Comparison of ENCODE assay signal across 25 cellular contexts in the genomic region with DNA sequence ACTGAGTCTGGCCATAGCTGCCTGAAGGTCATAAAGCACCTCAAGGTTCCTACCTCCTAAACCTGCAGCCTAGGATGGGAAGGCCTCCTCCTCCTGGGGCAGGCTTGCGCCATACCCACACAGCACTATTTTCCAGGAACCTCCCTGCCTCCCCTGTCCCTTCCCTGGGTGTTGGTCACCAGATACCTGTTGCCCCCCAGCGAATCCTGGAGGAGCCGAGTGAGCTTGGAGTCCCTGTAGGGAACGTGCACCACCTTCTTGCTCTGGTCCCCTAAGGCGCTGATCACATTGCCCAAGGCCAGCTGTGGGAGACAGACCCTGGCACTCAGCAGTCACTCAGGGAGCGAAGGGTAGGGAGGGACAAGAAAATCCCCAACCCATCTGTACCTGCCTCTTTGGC. TPM values are rescaled to one million over a fixed set of nuclear protein-coding genes. Genes with fewer than 3 reads are reported as not detected.
DNase-seq lines count a peak whose midpoint lies in the region; ATAC-seq and TF ChIP-seq lines count a peak whose summit lies in the region.
"Had no signal": no experiment of that assay in that cellular context is flagged by ENCODE, and none has a peak within 500 bp of the region (broad histone marks: within the 10 kb centered on the region; RNA-seq: fewer than 3 reads in every experiment).

No MANE protein-coding gene starts in this region.

- in situ Hi-C loops in GM23248 (cut with MboI) = no loop called here

- H4K20me1 ChIP-seq in PC-3 (ENCODE audit: low read length) = no peaks in the 10 kb centered on the region
- H4K20me1 ChIP-seq in GM23248 (ENCODE audit: insufficient read depth) = no peaks in the 10 kb centered on the region

- no peak overlapping the region for H3K27ac ChIP-seq in CD4-positive, alpha-beta memory T cell (ENCODE audit: low read depth, low read length)
- H3K27ac ChIP-seq in PC-3 (ENCODE audit: low read length) (no peak overlapping the region), GM23248 (no peak overlapping the region)
- H3K27ac ChIP-seq: 22Rv1; A549; BLaER1 treated with 17β-estradiol and CSF1 and Interleukin-3, amounts not matched to agents 10 nM and 100 nM; C4-2B had no signal

- no peak for DNase-seq in activated CD4-positive, alpha-beta memory T cell treated with anti-CD3 and anti-CD28 coated beads for 36 hours
- no peak for DNase-seq in activated CD4-positive, alpha-beta memory T cell treated with anti-CD3 and anti-CD28 coated beads, Interleukin-2, amount 10 ng/mL, durations not matched to agents 7 days and 5 days
- DNase-seq in CD4-positive, alpha-beta memory T cell = no peak
- no peak for DNase-seq in PC-3
- DNase-seq in neural crest cell (ENCODE audit: low read depth, low spot score) = no peak
- no peak for DNase-seq in kidney tubule cell (ENCODE audit: low spot score)
- no peak for DNase-seq in GM23248
- DNase-seq: AML-193; CD4-positive, alpha-beta T cell; CD8-positive, alpha-beta memory T cell; COR-L47; DMS 273 treated with DMSO at 0.1 percent for 48 hours; DMS153; DMS53; DMS79; DND-41; EL; GDM1 had no signal

- no peak overlapping the region for H3K4me3 Mint-ChIP-seq in activated CD4-positive, alpha-beta memory T cell treated with anti-CD3 and anti-CD28 coated beads for 36 hours
- H3K4me3 Mint-ChIP-seq in activated CD4-positive, alpha-beta memory T cell treated with anti-CD3 and anti-CD28 coated beads, Interleukin-2, amount 10 ng/mL, durations not matched to agents 7 days and 5 days = no peak overlapping the region
- H3K4me3 Mint-ChIP-seq in CD4-positive, alpha-beta memory T cell = no peak overlapping the region
- H3K4me3 Mint-ChIP-seq in neural crest cell = no peak overlapping the region
- H3K4me3 Mint-ChIP-seq: B cell; CD4-positive, alpha-beta T cell; CD8-positive, alpha-beta memory T cell had no signal

- H3K27me3 Mint-ChIP-seq in activated CD4-positive, alpha-beta memory T cell treated with anti-CD3 and anti-CD28 coated beads for 36 hours = no peaks in the 10 kb centered on the region
- H3K27me3 Mint-ChIP-seq in activated CD4-positive, alpha-beta memory T cell treated with anti-CD3 and anti-CD28 coated beads, Interleukin-2, amount 10 ng/mL, durations not matched to agents 7 days and 5 days = no peaks in the 10 kb centered on the region
- H3K27me3 Mint-ChIP-seq in CD4-positive, alpha-beta memory T cell = no peaks in the 10 kb centered on the region
- no peaks in the 10 kb centered on the region for H3K27me3 Mint-ChIP-seq in neural crest cell (ENCODE audit: low read depth)
- H3K27me3 Mint-ChIP-seq: B cell; CD4-positive, alpha-beta T cell; CD8-positive, alpha-beta memory T cell had no signal

- H3K27me3 ChIP-seq in CD4-positive, alpha-beta memory T cell (ENCODE audit: insufficient read depth, low read length) = no peaks in the 10 kb centered on the region
- H3K27me3 ChIP-seq in PC-3 (ENCODE audit: low read length) (peaks cover 10% of the 10 kb centered on the region), GM23248 (replicated peaks; ENCODE audit: insufficient read depth) (no peaks in the 10 kb centered on the region)
- H3K27me3 ChIP-seq: BLaER1 treated with 17β-estradiol and CSF1 and Interleukin-3, amounts not matched to agents 10 nM and 100 nM had no signal

- peaks cover 38% of the 10 kb centered on the region for H3K36me3 Mint-ChIP-seq in activated CD4-positive, alpha-beta memory T cell treated with anti-CD3 and anti-CD28 coated beads for 36 hours
- peaks cover 63% of the 10 kb centered on the region for H3K36me3 Mint-ChIP-seq in activated CD4-positive, alpha-beta memory T cell treated with anti-CD3 and anti-CD28 coated beads, Interleukin-2, amount 10 ng/mL, durations not matched to agents 7 days and 5 days (ENCODE audit: low read depth)
- peaks cover 28 to 64% of the 10 kb centered on the region in 2 donors for H3K36me3 Mint-ChIP-seq in CD4-positive, alpha-beta memory T cell
- H3K36me3 Mint-ChIP-seq in neural crest cell (ENCODE audit: low read depth) = no peaks in the 10 kb centered on the region

- BruUV-seq in PC-3 (replicated peaks; lab: Mats Ljungman, UMichigan) = no TSS peak

- no peak for TF ChIP-seq CTCF in PC-3 (conservative IDR thresholded peaks at IDR 0.05; ENCODE audit: low read depth, low read length)
- TF ChIP-seq CTCF in neural crest cell (conservative IDR thresholded peaks at IDR 0.05) = no peak

- no peak overlapping the region for H2AFZ ChIP-seq in PC-3 (ENCODE audit: low read length)
- no peak overlapping the region for H2AFZ ChIP-seq in GM23248

- H3K79me2 ChIP-seq in PC-3 (ENCODE audit: low read length) = no peaks in the 10 kb centered on the region
- no peaks in the 10 kb centered on the region for H3K79me2 ChIP-seq in GM23248 (ENCODE audit: insufficient read depth)

- no peaks in the 10 kb centered on the region for H3K9me3 Mint-ChIP-seq in activated CD4-positive, alpha-beta memory T cell treated with anti-CD3 and anti-CD28 coated beads for 36 hours
- no peaks in the 10 kb centered on the region for H3K9me3 Mint-ChIP-seq in activated CD4-positive, alpha-beta memory T cell treated with anti-CD3 and anti-CD28 coated beads, Interleukin-2, amount 10 ng/mL, durations not matched to agents 7 days and 5 days
- no peaks in the 10 kb centered on the region for H3K9me3 Mint-ChIP-seq in CD4-positive, alpha-beta memory T cell
- H3K9me3 Mint-ChIP-seq in neural crest cell = no peaks in the 10 kb centered on the region
- H3K9me3 Mint-ChIP-seq: CD4-positive, alpha-beta T cell; CD8-positive, alpha-beta memory T cell had no signal

- ATAC-seq in PC-3 = no peak
- ATAC-seq in HG02852 (IDR thresholded peaks at IDR 0.05; ENCODE audit: unreplicated experiment) = no peak
- ATAC-seq: A549, GM12878 had no signal

- H3K27ac Mint-ChIP-seq in activated CD4-positive, alpha-beta memory T cell treated with anti-CD3 and anti-CD28 coated beads for 36 hours = peak overlapping the region; percentile 55
- H3K27ac Mint-ChIP-seq in activated CD4-positive, alpha-beta memory T cell treated with anti-CD3 and anti-CD28 coated beads, Interleukin-2, amount 10 ng/mL, durations not matched to agents 7 days and 5 days = no peak overlapping the region
- H3K27ac Mint-ChIP-seq in CD4-positive, alpha-beta memory T cell = peak overlapping the region in 4 of 7 donors; percentile 22 to 77 (median 40)
- H3K27ac Mint-ChIP-seq in neural crest cell (ENCODE audit: unreplicated experiment) = peak overlapping the region; percentile 68

- H3K36me3 ChIP-seq in CD4-positive, alpha-beta memory T cell (ENCODE audit: insufficient read depth, low read length) = peaks cover 65% of the 10 kb centered on the region
- no peaks in the 10 kb centered on the region for H3K36me3 ChIP-seq in PC-3 (ENCODE audit: low read depth, low read length)
- no peaks in the 10 kb centered on the region for H3K36me3 ChIP-seq in GM23248 (ENCODE audit: low read depth)

- H3K9me3 ChIP-seq in CD4-positive, alpha-beta memory T cell (ENCODE audit: control insufficient read depth in 1 of 2, low read length in 2 of 2) = no peaks in the 10 kb centered on the region
- H3K9me3 ChIP-seq in PC-3 (ENCODE audit: low read length) (no peaks in the 10 kb centered on the region), GM23248 (ENCODE audit: low read depth) (no peaks in the 10 kb centered on the region)
- H3K9me3 ChIP-seq: A549; BLaER1 treated with 17β-estradiol and CSF1 and Interleukin-3, amounts not matched to agents 10 nM and 100 nM had no signal

- H3K9ac ChIP-seq in PC-3 (ENCODE audit: low read length) (no peak overlapping the region), GM23248 (no peak overlapping the region)
- H3K9ac ChIP-seq: BLaER1 treated with 17β-estradiol and CSF1 and Interleukin-3, amounts not matched to agents 10 nM and 100 nM had no signal

- peaks cover 21% of the 10 kb centered on the region for H3K4me1 Mint-ChIP-seq in activated CD4-positive, alpha-beta memory T cell treated with anti-CD3 and anti-CD28 coated beads for 36 hours (ENCODE audit: low read depth)
- H3K4me1 Mint-ChIP-seq in activated CD4-positive, alpha-beta memory T cell treated with anti-CD3 and anti-CD28 coated beads, Interleukin-2, amount 10 ng/mL, durations not matched to agents 7 days and 5 days = peaks cover 20% of the 10 kb centered on the region
- peaks cover 5 to 10% (median 6%) of the 10 kb centered on the region in 4 donors for H3K4me1 Mint-ChIP-seq in CD4-positive, alpha-beta memory T cell
- peaks cover 3% of the 10 kb centered on the region for H3K4me1 Mint-ChIP-seq in neural crest cell

- H3K4me3 ChIP-seq in CD4-positive, alpha-beta memory T cell (ENCODE audit: low read length in 2 of 2) = no peak overlapping the region
- H3K4me3 ChIP-seq in PC-3 (ENCODE audit: low read length) (no peak overlapping the region), GM23248 (no peak overlapping the region)
- H3K4me3 ChIP-seq: A549; BLaER1 treated with 17β-estradiol and CSF1 and Interleukin-3, amounts not matched to agents 10 nM and 100 nM; GM12878 had no signal

- H3K9me2 ChIP-seq in PC-3 (replicated peaks; ENCODE audit: low read length) = no peaks in the 10 kb centered on the region
- no peaks in the 10 kb centered on the region for H3K9me2 ChIP-seq in GM23248 (ENCODE audit: insufficient read depth)

- POLR2A ChIA-PET in activated CD4-positive, alpha-beta memory T cell treated with anti-CD3 and anti-CD28 coated beads for 36 hours (lab: Charles Lee) = interaction anchor here (2.3 kb wide), 1 partner anchor 15 kb away, joined by 8 read pairs; no protein-coding TSS in a partner anchor
- POLR2A ChIA-PET in activated CD4-positive, alpha-beta memory T cell treated with anti-CD3 and anti-CD28 coated beads, Interleukin-2, amount 10 ng/mL, durations not matched to agents 7 days and 5 days (lab: Charles Lee) = interaction anchor here (1.5 to 4.1 kb wide), 2 partner anchors 11 to 16 kb away, joined by 4 to 21 read pairs; no protein-coding TSS in a partner anchor
- POLR2A ChIA-PET in CD4-positive, alpha-beta memory T cell (lab: Charles Lee; ENCODE audit: partially characterized antibody) = interaction anchor here (1.8 to 2.0 kb wide), 2 partner anchors 12 to 16 kb away, joined by 5 to 7 read pairs; no protein-coding TSS in a partner anchor
- POLR2A ChIA-PET in PC-3 (lab: Charles Lee; ENCODE audit: unreplicated experiment) = no interaction called here

- intact Hi-C loops in activated CD4-positive, alpha-beta memory T cell treated with anti-CD3 and anti-CD28 coated beads for 36 hours (cut with micrococcal nuclease) = no loop called here
- intact Hi-C loops in CD4-positive, alpha-beta memory T cell (cut with micrococcal nuclease) = no loop called here
- intact Hi-C loops in PC-3 (cut with micrococcal nuclease) = no loop called here

- 66 to 71% methylated on average over 5 to 6 of the region's 6 CpGs for WGBS in GM23248 (ENCODE audit: low coverage in 1 of 2, low lambda C conversion rate in 2 of 2, missing lambda C conversion rate in 2 of 2), 2 experiments

- peaks cover 19% of the 10 kb centered on the region for H3K4me1 ChIP-seq in CD4-positive, alpha-beta memory T cell (ENCODE audit: insufficient read depth, low read length)
- H3K4me1 ChIP-seq in PC-3 (ENCODE audit: insufficient read depth, low read length) (no peaks in the 10 kb centered on the region), GM23248 (ENCODE audit: insufficient read depth) (no peaks in the 10 kb centered on the region)
- H3K4me1 ChIP-seq: A549 had no signal

- CTCF ChIA-PET in activated CD4-positive, alpha-beta memory T cell treated with anti-CD3 and anti-CD28 coated beads for 36 hours (lab: Charles Lee) = interaction anchor here (0.9 to 3.1 kb wide), 4 partner anchors 16 to 32 kb away, joined by 3 to 14 read pairs (median 8); no protein-coding TSS in a partner anchor
- CTCF ChIA-PET in activated CD4-positive, alpha-beta memory T cell treated with anti-CD3 and anti-CD28 coated beads, Interleukin-2, amount 10 ng/mL, durations not matched to agents 7 days and 5 days (lab: Charles Lee) = interaction anchor here (1.8 kb wide), 1 partner anchor 38 kb away, joined by 5 read pairs; no protein-coding TSS in a partner anchor
- CTCF ChIA-PET in CD4-positive, alpha-beta memory T cell (lab: Charles Lee; ENCODE audit: partially characterized antibody) = interaction anchor here (0.8 to 3.5 kb wide), 5 partner anchors 12 to 38 kb away, joined by 3 to 12 read pairs (median 3); no protein-coding TSS in a partner anchor
- CTCF ChIA-PET in PC-3 (lab: Charles Lee) = no interaction called here

- no peaks in the 10 kb centered on the region for H3F3A ChIP-seq in PC-3 (ENCODE audit: low read length, unreplicated experiment)
- H3F3A ChIP-seq in GM23248 (ENCODE audit: insufficient read depth) = no peaks in the 10 kb centered on the region

- H3K4me2 ChIP-seq in PC-3 (ENCODE audit: low read length) (peak overlapping the region; percentile 27), GM23248 (ENCODE audit: unreplicated experiment) (no peak overlapping the region)
- H3K4me2 ChIP-seq: A549; BLaER1 treated with 17β-estradiol and CSF1 and Interleukin-3, amounts not matched to agents 10 nM and 100 nM had no signal

RNA-seq across cellular contexts. Expression of a gene that starts 19.4 kb away (rescaled TPM):
- total RNA-seq in activated CD4-positive, alpha-beta memory T cell treated with anti-CD3 and anti-CD28 coated beads for 36 hours = 10 to 100 TPM; 56.6 to 58.7 TPM
- 100 to 1,000 TPM; 175 to 180 TPM for total RNA-seq in activated CD4-positive, alpha-beta memory T cell treated with anti-CD3 and anti-CD28 coated beads, Interleukin-2, amount 10 ng/mL, durations not matched to agents 7 days and 5 days
- total RNA-seq in CD4-positive, alpha-beta memory T cell = 10 to 100 TPM; 90.3 to 94.7 TPM
- polyA plus RNA-seq in CD4-positive, alpha-beta memory T cell = 10 to 100 TPM in 1 of 2 donors, under 1 TPM in 1; 0.55 to 10.4 TPM
- total RNA-seq in PC-3 (2014; rRNA removed) (0.46 and 0.66 TPM in 2 replicates), neural crest cell (28.1 and 28.9 TPM in 2 replicates)
- under 0.01 TPM in 1 of 2 replicates, not detected in the other for total RNA-seq in GM23248 (2014; rRNA removed; shearing (Covaris generic))
- 0.03 and 0.04 TPM in 2 replicates for polyA plus RNA-seq in GM23248 (2016; fragmentation: Nextera tagmentation; extraction: Ambion mirVana)

Comparison
In these comparisons a context has a peak if more than half of its experiments do, and no peak if none do; other contexts are left out.
1. RNA of a gene that starts 19.4 kb away (total RNA-seq): 175 to 180 TPM in activated CD4-positive, alpha-beta memory T cell treated with anti-CD3 and anti-CD28 coated beads, Interleukin-2, amount 10 ng/mL, durations not matched to agents 7 days and 5 days, 90.3 to 94.7 TPM in CD4-positive, alpha-beta memory T cell, 56.6 to 58.7 TPM in activated CD4-positive, alpha-beta memory T cell treated with anti-CD3 and anti-CD28 coated beads for 36 hours and 28.1 to 28.9 TPM in neural crest cell; 0.46 to 0.66 TPM in PC-3 and under 0.01 TPM in GM23248; every median in the first group is over 10 times any median in the second.